ENCODE assay signal across 1 cellular context in the genomic region with DNA sequence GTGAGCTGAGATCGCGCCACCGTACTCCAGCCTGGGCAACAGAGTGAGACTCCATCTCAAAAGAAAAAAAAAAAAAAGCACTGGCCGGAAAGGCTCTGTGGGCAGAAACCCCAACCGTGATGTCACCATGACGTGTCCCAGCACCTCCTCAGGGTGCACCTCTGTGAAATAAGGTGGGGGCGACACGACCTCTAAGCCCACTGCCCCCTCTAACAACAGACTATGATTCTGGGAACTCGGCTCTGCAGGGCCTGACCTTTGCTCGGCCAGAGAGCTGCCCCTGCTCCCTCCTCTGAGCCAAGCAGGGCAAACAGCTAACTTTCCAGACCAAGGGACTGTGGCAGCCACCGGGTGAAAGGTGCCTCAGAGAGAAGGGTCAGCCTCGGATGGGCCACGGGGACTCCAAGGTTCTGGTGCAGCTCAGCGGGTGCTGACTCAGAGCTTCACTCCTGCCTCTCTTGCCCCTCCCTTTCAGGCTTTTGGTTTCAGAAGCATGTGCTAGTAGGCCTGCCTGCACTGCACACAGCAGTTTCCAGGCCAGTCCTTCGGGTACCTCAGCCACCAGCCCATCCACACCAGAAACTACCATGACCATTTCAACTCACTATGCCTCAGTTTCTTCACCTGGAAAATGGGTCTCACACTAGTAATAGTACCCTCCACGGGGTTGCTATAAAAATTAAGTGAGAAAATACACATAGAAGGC.
TF ChIP-seq lines count a peak whose summit lies in the region.

No MANE protein-coding gene starts in this region.

TF ChIP-seq in HepG2, 621 proteins besides CTCF, POLR2A, EP300 and RAD21 (continued from another document and continues in another):
- peak; percentile 58; the same call in 1 of the 2 replicates for TF ChIP-seq ZNF280D (CRISPR knock-in tag; IDR thresholded peaks at IDR 0.05)
- TF ChIP-seq ZNF18 (CRISPR knock-in tag; IDR thresholded peaks at IDR 0.05; ENCODE audit: insufficient replicate concordance), result no peak
- TF ChIP-seq NFE2L1 (CRISPR knock-in tag; IDR thresholded peaks at IDR 0.05; ENCODE audit: borderline replicate concordance), result no peak
- TF ChIP-seq TSC22D2 (CRISPR knock-in tag; IDR thresholded peaks at IDR 0.05; ENCODE audit: borderline replicate concordance), result no peak
- TF ChIP-seq ZNF550 (CRISPR knock-in tag; IDR thresholded peaks at IDR 0.05; ENCODE audit: borderline replicate concordance), result no peak
- TF ChIP-seq, protein P1, sequence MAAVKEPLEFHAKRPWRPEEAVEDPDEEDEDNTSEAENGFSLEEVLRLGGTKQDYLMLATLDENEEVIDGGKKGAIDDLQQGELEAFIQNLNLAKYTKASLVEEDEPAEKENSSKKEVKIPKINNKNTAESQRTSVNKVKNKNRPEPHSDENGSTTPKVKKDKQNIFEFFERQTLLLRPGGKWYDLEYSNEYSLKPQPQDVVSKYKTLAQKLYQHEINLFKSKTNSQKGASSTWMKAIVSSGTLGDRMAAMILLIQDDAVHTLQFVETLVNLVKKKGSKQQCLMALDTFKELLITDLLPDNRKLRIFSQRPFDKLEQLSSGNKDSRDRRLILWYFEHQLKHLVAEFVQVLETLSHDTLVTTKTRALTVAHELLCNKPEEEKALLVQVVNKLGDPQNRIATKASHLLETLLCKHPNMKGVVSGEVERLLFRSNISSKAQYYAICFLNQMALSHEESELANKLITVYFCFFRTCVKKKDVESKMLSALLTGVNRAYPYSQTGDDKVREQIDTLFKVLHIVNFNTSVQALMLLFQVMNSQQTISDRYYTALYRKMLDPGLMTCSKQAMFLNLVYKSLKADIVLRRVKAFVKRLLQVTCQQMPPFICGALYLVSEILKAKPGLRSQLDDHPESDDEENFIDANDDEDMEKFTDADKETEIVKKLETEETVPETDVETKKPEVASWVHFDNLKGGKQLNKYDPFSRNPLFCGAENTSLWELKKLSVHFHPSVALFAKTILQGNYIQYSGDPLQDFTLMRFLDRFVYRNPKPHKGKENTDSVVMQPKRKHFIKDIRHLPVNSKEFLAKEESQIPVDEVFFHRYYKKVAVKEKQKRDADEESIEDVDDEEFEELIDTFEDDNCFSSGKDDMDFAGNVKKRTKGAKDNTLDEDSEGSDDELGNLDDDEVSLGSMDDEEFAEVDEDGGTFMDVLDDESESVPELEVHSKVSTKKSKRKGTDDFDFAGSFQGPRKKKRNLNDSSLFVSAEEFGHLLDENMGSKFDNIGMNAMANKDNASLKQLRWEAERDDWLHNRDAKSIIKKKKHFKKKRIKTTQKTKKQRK (IDR thresholded peaks at IDR 0.05; ENCODE audit: low read length), result no peak
- TF ChIP-seq SP2 (CRISPR knock-in tag; IDR thresholded peaks at IDR 0.05), result no peak
- no peak for TF ChIP-seq RBAK (CRISPR knock-in tag; IDR thresholded peaks at IDR 0.05)
- TF ChIP-seq TEF (CRISPR knock-in tag; IDR thresholded peaks at IDR 0.05), result no peak
- TF ChIP-seq ZNF629 (CRISPR knock-in tag; conservative IDR thresholded peaks at IDR 0.05), result peak; percentile 95
- no peak for TF ChIP-seq SIX1 (CRISPR knock-in tag; IDR thresholded peaks at IDR 0.05; ENCODE audit: borderline replicate concordance)
- 0 out of 2 replicates have a peak, but pooled peaks have one; percentile 20 for TF ChIP-seq ZBTB20 (CRISPR knock-in tag; IDR thresholded peaks at IDR 0.05; ENCODE audit: borderline replicate concordance, low read depth)
- 0 out of 2 replicates have a peak, but pooled peaks have one; percentile 11 for TF ChIP-seq ZNF563 (CRISPR knock-in tag; IDR thresholded peaks at IDR 0.05)
- no peak for TF ChIP-seq RFXAP (CRISPR knock-in tag; IDR thresholded peaks at IDR 0.05; ENCODE audit: borderline replicate concordance)
- TF ChIP-seq ELF1 (CRISPR knock-in tag; IDR thresholded peaks at IDR 0.05), result no peak
- 0 out of 2 replicates have a peak, but pooled peaks have one; percentile 10 for TF ChIP-seq NCOR1 (IDR thresholded peaks at IDR 0.05; ENCODE audit: borderline replicate concordance, low read length)
- no peak for TF ChIP-seq NFE2L2 (IDR thresholded peaks at IDR 0.05; ENCODE audit: low read length)
- TF ChIP-seq ZNF33B (CRISPR knock-in tag; IDR thresholded peaks at IDR 0.05), result no peak
- TF ChIP-seq PBX3 (CRISPR knock-in tag; IDR thresholded peaks at IDR 0.05; ENCODE audit: borderline replicate concordance), result no peak
- TF ChIP-seq SP4 (CRISPR knock-in tag; IDR thresholded peaks at IDR 0.05), result 0 out of 2 replicates have a peak, but pooled peaks have one; percentile 46
- TF ChIP-seq, protein P2, sequence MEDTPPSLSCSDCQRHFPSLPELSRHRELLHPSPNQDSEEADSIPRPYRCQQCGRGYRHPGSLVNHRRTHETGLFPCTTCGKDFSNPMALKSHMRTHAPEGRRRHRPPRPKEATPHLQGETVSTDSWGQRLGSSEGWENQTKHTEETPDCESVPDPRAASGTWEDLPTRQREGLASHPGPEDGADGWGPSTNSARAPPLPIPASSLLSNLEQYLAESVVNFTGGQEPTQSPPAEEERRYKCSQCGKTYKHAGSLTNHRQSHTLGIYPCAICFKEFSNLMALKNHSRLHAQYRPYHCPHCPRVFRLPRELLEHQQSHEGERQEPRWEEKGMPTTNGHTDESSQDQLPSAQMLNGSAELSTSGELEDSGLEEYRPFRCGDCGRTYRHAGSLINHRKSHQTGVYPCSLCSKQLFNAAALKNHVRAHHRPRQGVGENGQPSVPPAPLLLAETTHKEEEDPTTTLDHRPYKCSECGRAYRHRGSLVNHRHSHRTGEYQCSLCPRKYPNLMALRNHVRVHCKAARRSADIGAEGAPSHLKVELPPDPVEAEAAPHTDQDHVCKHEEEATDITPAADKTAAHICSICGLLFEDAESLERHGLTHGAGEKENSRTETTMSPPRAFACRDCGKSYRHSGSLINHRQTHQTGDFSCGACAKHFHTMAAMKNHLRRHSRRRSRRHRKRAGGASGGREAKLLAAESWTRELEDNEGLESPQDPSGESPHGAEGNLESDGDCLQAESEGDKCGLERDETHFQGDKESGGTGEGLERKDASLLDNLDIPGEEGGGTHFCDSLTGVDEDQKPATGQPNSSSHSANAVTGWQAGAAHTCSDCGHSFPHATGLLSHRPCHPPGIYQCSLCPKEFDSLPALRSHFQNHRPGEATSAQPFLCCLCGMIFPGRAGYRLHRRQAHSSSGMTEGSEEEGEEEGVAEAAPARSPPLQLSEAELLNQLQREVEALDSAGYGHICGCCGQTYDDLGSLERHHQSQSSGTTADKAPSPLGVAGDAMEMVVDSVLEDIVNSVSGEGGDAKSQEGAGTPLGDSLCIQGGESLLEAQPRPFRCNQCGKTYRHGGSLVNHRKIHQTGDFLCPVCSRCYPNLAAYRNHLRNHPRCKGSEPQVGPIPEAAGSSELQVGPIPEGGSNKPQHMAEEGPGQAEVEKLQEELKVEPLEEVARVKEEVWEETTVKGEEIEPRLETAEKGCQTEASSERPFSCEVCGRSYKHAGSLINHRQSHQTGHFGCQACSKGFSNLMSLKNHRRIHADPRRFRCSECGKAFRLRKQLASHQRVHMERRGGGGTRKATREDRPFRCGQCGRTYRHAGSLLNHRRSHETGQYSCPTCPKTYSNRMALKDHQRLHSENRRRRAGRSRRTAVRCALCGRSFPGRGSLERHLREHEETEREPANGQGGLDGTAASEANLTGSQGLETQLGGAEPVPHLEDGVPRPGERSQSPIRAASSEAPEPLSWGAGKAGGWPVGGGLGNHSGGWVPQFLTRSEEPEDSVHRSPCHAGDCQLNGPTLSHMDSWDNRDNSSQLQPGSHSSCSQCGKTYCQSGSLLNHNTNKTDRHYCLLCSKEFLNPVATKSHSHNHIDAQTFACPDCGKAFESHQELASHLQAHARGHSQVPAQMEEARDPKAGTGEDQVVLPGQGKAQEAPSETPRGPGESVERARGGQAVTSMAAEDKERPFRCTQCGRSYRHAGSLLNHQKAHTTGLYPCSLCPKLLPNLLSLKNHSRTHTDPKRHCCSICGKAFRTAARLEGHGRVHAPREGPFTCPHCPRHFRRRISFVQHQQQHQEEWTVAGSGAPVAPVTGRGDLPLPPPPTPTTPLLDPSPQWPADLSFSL (CRISPR knock-in tag; IDR thresholded peaks at IDR 0.05), result no peak
- no peak for TF ChIP-seq ZIK1 (CRISPR knock-in tag; IDR thresholded peaks at IDR 0.05; ENCODE audit: borderline replicate concordance, low read depth)
- no peak for TF ChIP-seq HNRNPK (IDR thresholded peaks at IDR 0.05; ENCODE audit: low read depth, low read length, poor library complexity, severe bottlenecking)
- TF ChIP-seq, protein P3, sequence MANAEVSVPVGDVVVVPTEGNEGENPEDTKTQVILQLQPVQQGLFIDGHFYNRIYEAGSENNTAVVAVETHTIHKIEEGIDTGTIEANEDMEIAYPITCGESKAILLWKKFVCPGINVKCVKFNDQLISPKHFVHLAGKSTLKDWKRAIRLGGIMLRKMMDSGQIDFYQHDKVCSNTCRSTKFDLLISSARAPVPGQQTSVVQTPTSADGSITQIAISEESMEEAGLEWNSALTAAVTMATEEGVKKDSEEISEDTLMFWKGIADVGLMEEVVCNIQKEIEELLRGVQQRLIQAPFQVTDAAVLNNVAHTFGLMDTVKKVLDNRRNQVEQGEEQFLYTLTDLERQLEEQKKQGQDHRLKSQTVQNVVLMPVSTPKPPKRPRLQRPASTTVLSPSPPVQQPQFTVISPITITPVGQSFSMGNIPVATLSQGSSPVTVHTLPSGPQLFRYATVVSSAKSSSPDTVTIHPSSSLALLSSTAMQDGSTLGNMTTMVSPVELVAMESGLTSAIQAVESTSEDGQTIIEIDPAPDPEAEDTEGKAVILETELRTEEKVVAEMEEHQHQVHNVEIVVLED (CRISPR knock-in tag; IDR thresholded peaks at IDR 0.05; ENCODE audit: borderline replicate concordance), result no peak
- no peak for TF ChIP-seq SIN3A (IDR thresholded peaks at IDR 0.05; ENCODE audit: borderline replicate concordance, low read depth, low read length)
- TF ChIP-seq ZFP36 (IDR thresholded peaks at IDR 0.05; ENCODE audit: borderline replicate concordance, low read depth, low read length, partially characterized antibody), result no peak
- TF ChIP-seq NR2F1 (CRISPR knock-in tag; IDR thresholded peaks at IDR 0.05), result peak in 1 of 2 experiments; percentile 39; a peak in 1 of 4 replicates
- TF ChIP-seq HOXD1 (CRISPR knock-in tag; IDR thresholded peaks at IDR 0.05), result no peak
- TF ChIP-seq ZNF747 (CRISPR knock-in tag; IDR thresholded peaks at IDR 0.05; ENCODE audit: borderline replicate concordance), result 0 out of 2 replicates have a peak, but pooled peaks have one; percentile 70
- no peak for TF ChIP-seq GATA4 (IDR thresholded peaks at IDR 0.05; ENCODE audit: borderline replicate concordance, low read depth)
- TF ChIP-seq ESRRA (CRISPR knock-in tag; IDR thresholded peaks at IDR 0.05; ENCODE audit: low read depth), result peak; percentile 28; the same call in 1 of the 2 replicates
- no peak for TF ChIP-seq PHF20 (CRISPR knock-in tag; IDR thresholded peaks at IDR 0.05)
- no peak for TF ChIP-seq ZNF253 (CRISPR knock-in tag; IDR thresholded peaks at IDR 0.05; ENCODE audit: borderline replicate concordance)
- no peak for TF ChIP-seq ATF7-NPFF (CRISPR knock-in tag; IDR thresholded peaks at IDR 0.05; ENCODE audit: low read depth)
- TF ChIP-seq, protein P4, sequence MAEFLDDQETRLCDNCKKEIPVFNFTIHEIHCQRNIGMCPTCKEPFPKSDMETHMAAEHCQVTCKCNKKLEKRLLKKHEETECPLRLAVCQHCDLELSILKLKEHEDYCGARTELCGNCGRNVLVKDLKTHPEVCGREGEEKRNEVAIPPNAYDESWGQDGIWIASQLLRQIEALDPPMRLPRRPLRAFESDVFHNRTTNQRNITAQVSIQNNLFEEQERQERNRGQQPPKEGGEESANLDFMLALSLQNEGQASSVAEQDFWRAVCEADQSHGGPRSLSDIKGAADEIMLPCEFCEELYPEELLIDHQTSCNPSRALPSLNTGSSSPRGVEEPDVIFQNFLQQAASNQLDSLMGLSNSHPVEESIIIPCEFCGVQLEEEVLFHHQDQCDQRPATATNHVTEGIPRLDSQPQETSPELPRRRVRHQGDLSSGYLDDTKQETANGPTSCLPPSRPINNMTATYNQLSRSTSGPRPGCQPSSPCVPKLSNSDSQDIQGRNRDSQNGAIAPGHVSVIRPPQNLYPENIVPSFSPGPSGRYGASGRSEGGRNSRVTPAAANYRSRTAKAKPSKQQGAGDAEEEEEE (CRISPR knock-in tag; IDR thresholded peaks at IDR 0.05; ENCODE audit: borderline replicate concordance), result no peak
